ENCODE assay signal across 8 cellular contexts in genomic region chr12:125533434-125534029, GRCh38.
A peak's percentile ranks its signal among the peaks of the same experiment; 100 is the strongest.
DNase-seq lines count a peak whose midpoint lies in the region; ATAC-seq and TF ChIP-seq lines count a peak whose summit lies in the region.

No MANE protein-coding gene starts in this region.

- H3K36me3 ChIP-seq in ACC112 (ENCODE audit: insufficient read depth, low read length) (no peaks in the 10 kb centered on the region), spleen (no peaks in the 10 kb centered on the region)

- H3K79me2 ChIP-seq in ACC112 (ENCODE audit: control insufficient read depth, insufficient read depth, low read length, unreplicated experiment): no peaks in the 10 kb centered on the region

- TF ChIP-seq POLR2A in spleen (IDR thresholded peaks at IDR 0.05): no peak

- TF ChIP-seq CTCF in GM13976 (IDR thresholded peaks at IDR 0.05; ENCODE audit: borderline replicate concordance, control extremely low read depth, extremely low read depth, insufficient read depth, missing control alignments) (peak; percentile 75), spleen (IDR thresholded peaks at IDR 0.05 in 8 of 11, conservative IDR thresholded peaks at IDR 0.05 in 3 of 11) (peak in 8 of 11 experiments; percentile 26 to 61 (median 49))

- in situ Hi-C loops in GM13976 (cut with MboI; ENCODE audit: low sequenced_read_pairs, unreplicated experiment): no loop called here

- 10 to 11% (median 10%) methylated on average over 28 to 29 of the region's 29 CpGs for WGBS in spleen, 5 donors

- H3K4me1 ChIP-seq in ACC112 (ENCODE audit: control insufficient read depth, insufficient read depth, low read length, unreplicated experiment): no peaks in the 10 kb centered on the region
- H3K4me1 ChIP-seq in spleen: peaks cover 0 to 3% (median 0%) of the 10 kb centered on the region in 6 donors

- DNase-seq in GM13976 (ENCODE audit: low spot score): peak; percentile 72
- peak; percentile 8 for DNase-seq in SW480 (ENCODE audit: low spot score)
- peak; percentile 48 for DNase-seq in Right ventricle myocardium superior
- DNase-seq in spleen: no peak
- no peak for DNase-seq in NK-92 treated with Interleukin-12 subunit alpha and Interleukin-12 subunit beta, amount 100 ng/mL, for 24 hours (lab: John Stamatoyannopoulos, UW)

- no peak overlapping the region for H3K4me3 ChIP-seq in ACC112 (ENCODE audit: low read depth, low read length)
- H3K4me3 ChIP-seq in spleen: no peak overlapping the region

- no peak overlapping the region for H3K27ac ChIP-seq in ACC112 (ENCODE audit: low read depth, low read length)
- no peak overlapping the region for H3K27ac ChIP-seq in spleen

- ATAC-seq in HG03432 (IDR thresholded peaks at IDR 0.05; ENCODE audit: unreplicated experiment) (peak; percentile 84), Right ventricle myocardium superior (ENCODE audit: poor library complexity) (peak; percentile 76), HG03439 (IDR thresholded peaks at IDR 0.05; ENCODE audit: unreplicated experiment) (no peak)

- intact Hi-C loops in Right ventricle myocardium superior (cut with DNase I): loop anchor here (5.0 to 10.0 kb wide), 2 partner anchors 1214 to 1341 kb away; no protein-coding TSS in a partner anchor
- intact Hi-C loops in spleen (cut with DNase I; ENCODE audit: low total_unique reads): loop anchor here (10.0 kb wide), 1 partner anchor 1341 kb away; no protein-coding TSS in a partner anchor

- H3K27me3 ChIP-seq in ACC112 (ENCODE audit: insufficient read depth, low read length): no peaks in the 10 kb centered on the region
- H3K27me3 ChIP-seq in spleen (replicated peaks in 1 of 7): peaks cover 0 to 38% (median 7%) of the 10 kb centered on the region in 7 donors

- H2AFZ ChIP-seq in ACC112 (ENCODE audit: low read length, unreplicated experiment): peak overlapping the region; percentile 10

- no peaks in the 10 kb centered on the region for H3K9me3 ChIP-seq in spleen

Comparison
In these comparisons a context has a peak if more than half of its experiments do, and no peak if none do; other contexts are left out.
1. DNase-seq: peak in GM13976 (single experiment), SW480 (single experiment) and Right ventricle myocardium superior (single experiment); none in spleen (single experiment) and NK-92 treated with Interleukin-12 subunit alpha and Interleukin-12 subunit beta, amount 100 ng/mL, for 24 hours (single experiment).